ENCODE assay signal across 1 cellular context in the genomic region with DNA sequence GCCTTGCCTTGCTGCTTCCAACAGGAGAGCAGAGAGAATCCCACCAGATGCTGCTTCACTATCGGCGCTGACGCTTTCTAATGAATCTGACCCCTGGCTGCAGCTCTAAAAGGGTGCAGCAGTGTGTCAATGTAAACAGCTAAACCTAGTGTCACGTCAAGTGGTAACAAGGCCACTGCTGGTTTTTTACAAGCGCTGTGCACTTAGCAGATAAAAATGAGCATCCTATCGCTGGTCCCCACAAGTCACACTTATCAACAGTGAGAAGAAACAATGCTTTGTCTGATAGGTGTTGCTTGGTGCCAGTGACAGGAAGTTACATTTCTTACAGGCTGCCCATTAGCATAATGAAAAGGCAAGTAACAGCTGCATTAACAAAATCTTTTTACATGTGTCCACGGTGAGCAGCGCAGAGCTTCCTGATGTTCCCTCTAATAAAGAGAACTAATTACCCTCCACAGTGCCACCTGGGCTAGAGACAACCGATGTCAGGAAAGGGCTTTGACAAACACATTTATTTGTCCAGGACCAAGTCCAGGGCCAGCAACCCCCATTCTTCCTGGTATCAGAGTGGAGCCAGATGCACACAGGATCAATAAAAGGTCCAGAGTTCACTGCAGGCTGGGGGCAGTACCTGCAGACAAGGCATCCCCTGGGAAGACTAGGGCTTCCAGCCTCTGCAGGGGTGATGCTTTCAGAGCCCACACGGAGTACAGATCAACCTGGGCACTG.
TF ChIP-seq lines count a peak whose summit lies in the region.

No MANE protein-coding gene starts in this region.

TF ChIP-seq in HEK293, 187 proteins besides CTCF, POLR2A, EP300 and RAD21 (continued from another document):
- TF ChIP-seq, protein P1, sequence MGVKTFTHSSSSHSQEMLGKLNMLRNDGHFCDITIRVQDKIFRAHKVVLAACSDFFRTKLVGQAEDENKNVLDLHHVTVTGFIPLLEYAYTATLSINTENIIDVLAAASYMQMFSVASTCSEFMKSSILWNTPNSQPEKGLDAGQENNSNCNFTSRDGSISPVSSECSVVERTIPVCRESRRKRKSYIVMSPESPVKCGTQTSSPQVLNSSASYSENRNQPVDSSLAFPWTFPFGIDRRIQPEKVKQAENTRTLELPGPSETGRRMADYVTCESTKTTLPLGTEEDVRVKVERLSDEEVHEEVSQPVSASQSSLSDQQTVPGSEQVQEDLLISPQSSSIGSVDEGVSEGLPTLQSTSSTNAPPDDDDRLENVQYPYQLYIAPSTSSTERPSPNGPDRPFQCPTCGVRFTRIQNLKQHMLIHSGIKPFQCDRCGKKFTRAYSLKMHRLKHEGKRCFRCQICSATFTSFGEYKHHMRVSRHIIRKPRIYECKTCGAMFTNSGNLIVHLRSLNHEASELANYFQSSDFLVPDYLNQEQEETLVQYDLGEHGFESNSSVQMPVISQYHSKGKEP (tag by site-specific recombination; IDR thresholded peaks at IDR 0.05): peak; percentile 45; the same call in 1 of the 2 replicates
- TF ChIP-seq, protein P2, sequence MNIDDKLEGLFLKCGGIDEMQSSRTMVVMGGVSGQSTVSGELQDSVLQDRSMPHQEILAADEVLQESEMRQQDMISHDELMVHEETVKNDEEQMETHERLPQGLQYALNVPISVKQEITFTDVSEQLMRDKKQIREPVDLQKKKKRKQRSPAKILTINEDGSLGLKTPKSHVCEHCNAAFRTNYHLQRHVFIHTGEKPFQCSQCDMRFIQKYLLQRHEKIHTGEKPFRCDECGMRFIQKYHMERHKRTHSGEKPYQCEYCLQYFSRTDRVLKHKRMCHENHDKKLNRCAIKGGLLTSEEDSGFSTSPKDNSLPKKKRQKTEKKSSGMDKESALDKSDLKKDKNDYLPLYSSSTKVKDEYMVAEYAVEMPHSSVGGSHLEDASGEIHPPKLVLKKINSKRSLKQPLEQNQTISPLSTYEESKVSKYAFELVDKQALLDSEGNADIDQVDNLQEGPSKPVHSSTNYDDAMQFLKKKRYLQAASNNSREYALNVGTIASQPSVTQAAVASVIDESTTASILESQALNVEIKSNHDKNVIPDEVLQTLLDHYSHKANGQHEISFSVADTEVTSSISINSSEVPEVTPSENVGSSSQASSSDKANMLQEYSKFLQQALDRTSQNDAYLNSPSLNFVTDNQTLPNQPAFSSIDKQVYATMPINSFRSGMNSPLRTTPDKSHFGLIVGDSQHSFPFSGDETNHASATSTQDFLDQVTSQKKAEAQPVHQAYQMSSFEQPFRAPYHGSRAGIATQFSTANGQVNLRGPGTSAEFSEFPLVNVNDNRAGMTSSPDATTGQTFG (tag by site-specific recombination; IDR thresholded peaks at IDR 0.05; ENCODE audit: borderline replicate concordance): no peak
- peak; percentile 60 for TF ChIP-seq ZIC2 (tag by site-specific recombination; IDR thresholded peaks at IDR 0.05)
- TF ChIP-seq EGR2 (tag by site-specific recombination; IDR thresholded peaks at IDR 0.05; ENCODE audit: low read depth): no peak
- no peak for TF ChIP-seq ZNF354C (tag by site-specific recombination; IDR thresholded peaks at IDR 0.05; ENCODE audit: borderline replicate concordance, low read depth)
- TF ChIP-seq ZNF555 (tag by site-specific recombination; conservative IDR thresholded peaks at IDR 0.05): no peak
- TF ChIP-seq KLF9 (tag by site-specific recombination; IDR thresholded peaks at IDR 0.05; ENCODE audit: low read depth): no peak
- TF ChIP-seq ZFP37 (tag by site-specific recombination; IDR thresholded peaks at IDR 0.05): no peak
- no peak for TF ChIP-seq ZBTB7A (tag by site-specific recombination; IDR thresholded peaks at IDR 0.05; ENCODE audit: low read depth)
- no peak for TF ChIP-seq MEIS1 (CRISPR knock-in tag; IDR thresholded peaks at IDR 0.05; ENCODE audit: borderline replicate concordance)
- TF ChIP-seq ZNF433 (tag by site-specific recombination; IDR thresholded peaks at IDR 0.05; ENCODE audit: low read depth): no peak
- no peak for TF ChIP-seq ZXDB (tag by site-specific recombination; IDR thresholded peaks at IDR 0.05)
- no peak for TF ChIP-seq ZNF248 (tag by site-specific recombination; IDR thresholded peaks at IDR 0.05)
- TF ChIP-seq GLI2 (tag by site-specific recombination; IDR thresholded peaks at IDR 0.05; ENCODE audit: borderline replicate concordance, low read depth): no peak
- TF ChIP-seq SCRT2 (tag by site-specific recombination; IDR thresholded peaks at IDR 0.05): no peak
- no peak for TF ChIP-seq ZNF239 (tag by site-specific recombination; IDR thresholded peaks at IDR 0.05)
- TF ChIP-seq TRIM28 (IDR thresholded peaks at IDR 0.05; ENCODE audit: borderline replicate concordance, low read length): peak; percentile 66; the same call in 1 of the 2 replicates
- TF ChIP-seq ZNF549 (tag by site-specific recombination; IDR thresholded peaks at IDR 0.05): no peak
- TF ChIP-seq, protein P3, sequence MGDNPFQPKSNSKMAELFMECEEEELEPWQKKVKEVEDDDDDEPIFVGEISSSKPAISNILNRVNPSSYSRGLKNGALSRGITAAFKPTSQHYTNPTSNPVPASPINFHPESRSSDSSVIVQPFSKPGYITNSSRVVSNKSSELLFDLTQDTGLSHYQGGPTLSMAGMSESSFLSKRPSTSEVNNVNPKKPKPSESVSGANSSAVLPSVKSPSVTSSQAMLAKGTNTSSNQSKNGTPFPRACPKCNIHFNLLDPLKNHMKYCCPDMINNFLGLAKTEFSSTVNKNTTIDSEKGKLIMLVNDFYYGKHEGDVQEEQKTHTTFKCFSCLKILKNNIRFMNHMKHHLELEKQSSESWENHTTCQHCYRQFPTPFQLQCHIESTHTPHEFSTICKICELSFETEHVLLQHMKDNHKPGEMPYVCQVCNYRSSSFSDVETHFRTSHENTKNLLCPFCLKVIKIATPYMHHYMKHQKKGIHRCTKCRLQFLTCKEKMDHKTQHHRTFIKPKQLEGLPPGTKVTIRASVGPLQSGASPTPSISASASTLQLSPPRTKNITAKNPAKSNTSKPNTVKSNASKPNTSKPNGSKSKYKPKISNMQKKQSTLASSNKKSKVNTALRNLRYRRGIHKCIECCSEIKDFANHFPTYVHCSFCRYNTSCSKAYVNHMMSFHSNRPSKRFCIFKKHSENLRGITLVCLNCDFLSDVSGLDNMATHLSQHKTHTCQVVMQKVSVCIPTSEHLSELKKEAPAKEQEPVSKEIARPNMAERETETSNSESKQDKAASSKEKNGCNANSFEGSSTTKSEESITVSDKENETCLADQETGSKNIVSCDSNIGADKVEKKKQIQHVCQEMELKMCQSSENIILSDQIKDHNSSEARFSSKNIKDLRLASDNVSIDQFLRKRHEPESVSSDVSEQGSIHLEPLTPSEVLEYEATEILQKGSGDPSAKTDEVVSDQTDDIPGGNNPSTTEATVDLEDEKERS (tag by site-specific recombination; IDR thresholded peaks at IDR 0.05): no peak
- no peak for TF ChIP-seq ZNF510 (tag by site-specific recombination; IDR thresholded peaks at IDR 0.05; ENCODE audit: insufficient replicate concordance)
- TF ChIP-seq FEZF1 (tag by site-specific recombination; IDR thresholded peaks at IDR 0.05): peak; percentile 96
- TF ChIP-seq GLIS1 (tag by site-specific recombination; IDR thresholded peaks at IDR 0.05): peak; percentile 52
- TF ChIP-seq KLF10 (tag by site-specific recombination; IDR thresholded peaks at IDR 0.05): no peak
- TF ChIP-seq ZNF747 (tag by site-specific recombination; IDR thresholded peaks at IDR 0.05): no peak
- TF ChIP-seq SP3 (tag by site-specific recombination; IDR thresholded peaks at IDR 0.05): no peak
- no peak for TF ChIP-seq ZNF16 (tag by site-specific recombination; IDR thresholded peaks at IDR 0.05; ENCODE audit: low read depth)
- TF ChIP-seq ZNF426 (tag by site-specific recombination; IDR thresholded peaks at IDR 0.05): no peak
- TF ChIP-seq ZFP3 (tag by site-specific recombination; IDR thresholded peaks at IDR 0.05; ENCODE audit: low read depth): no peak
- no peak for TF ChIP-seq ZNF544 (tag by site-specific recombination; IDR thresholded peaks at IDR 0.05)
- TF ChIP-seq, protein P4, sequence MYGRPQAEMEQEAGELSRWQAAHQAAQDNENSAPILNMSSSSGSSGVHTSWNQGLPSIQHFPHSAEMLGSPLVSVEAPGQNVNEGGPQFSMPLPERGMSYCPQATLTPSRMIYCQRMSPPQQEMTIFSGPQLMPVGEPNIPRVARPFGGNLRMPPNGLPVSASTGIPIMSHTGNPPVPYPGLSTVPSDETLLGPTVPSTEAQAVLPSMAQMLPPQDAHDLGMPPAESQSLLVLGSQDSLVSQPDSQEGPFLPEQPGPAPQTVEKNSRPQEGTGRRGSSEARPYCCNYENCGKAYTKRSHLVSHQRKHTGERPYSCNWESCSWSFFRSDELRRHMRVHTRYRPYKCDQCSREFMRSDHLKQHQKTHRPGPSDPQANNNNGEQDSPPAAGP (tag by site-specific recombination; IDR thresholded peaks at IDR 0.05): no peak
- TF ChIP-seq ZNF670 (tag by site-specific recombination; IDR thresholded peaks at IDR 0.05; ENCODE audit: low read depth): no peak
- TF ChIP-seq ZNF837 (tag by site-specific recombination; IDR thresholded peaks at IDR 0.05): no peak
- TF ChIP-seq GLI4 (tag by site-specific recombination; IDR thresholded peaks at IDR 0.05): no peak
- TF ChIP-seq, protein P5, sequence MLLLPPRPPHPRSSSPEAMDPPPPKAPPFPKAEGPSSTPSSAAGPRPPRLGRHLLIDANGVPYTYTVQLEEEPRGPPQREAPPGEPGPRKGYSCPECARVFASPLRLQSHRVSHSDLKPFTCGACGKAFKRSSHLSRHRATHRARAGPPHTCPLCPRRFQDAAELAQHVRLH (tag by site-specific recombination; IDR thresholded peaks at IDR 0.05): no peak
- TF ChIP-seq ZNF112 (tag by site-specific recombination; IDR thresholded peaks at IDR 0.05): no peak
- no peak for TF ChIP-seq YY2 (tag by site-specific recombination; IDR thresholded peaks at IDR 0.05)
- TF ChIP-seq, protein P6, sequence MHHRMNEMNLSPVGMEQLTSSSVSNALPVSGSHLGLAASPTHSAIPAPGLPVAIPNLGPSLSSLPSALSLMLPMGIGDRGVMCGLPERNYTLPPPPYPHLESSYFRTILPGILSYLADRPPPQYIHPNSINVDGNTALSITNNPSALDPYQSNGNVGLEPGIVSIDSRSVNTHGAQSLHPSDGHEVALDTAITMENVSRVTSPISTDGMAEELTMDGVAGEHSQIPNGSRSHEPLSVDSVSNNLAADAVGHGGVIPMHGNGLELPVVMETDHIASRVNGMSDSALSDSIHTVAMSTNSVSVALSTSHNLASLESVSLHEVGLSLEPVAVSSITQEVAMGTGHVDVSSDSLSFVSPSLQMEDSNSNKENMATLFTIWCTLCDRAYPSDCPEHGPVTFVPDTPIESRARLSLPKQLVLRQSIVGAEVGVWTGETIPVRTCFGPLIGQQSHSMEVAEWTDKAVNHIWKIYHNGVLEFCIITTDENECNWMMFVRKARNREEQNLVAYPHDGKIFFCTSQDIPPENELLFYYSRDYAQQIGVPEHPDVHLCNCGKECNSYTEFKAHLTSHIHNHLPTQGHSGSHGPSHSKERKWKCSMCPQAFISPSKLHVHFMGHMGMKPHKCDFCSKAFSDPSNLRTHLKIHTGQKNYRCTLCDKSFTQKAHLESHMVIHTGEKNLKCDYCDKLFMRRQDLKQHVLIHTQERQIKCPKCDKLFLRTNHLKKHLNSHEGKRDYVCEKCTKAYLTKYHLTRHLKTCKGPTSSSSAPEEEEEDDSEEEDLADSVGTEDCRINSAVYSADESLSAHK (tag by site-specific recombination; IDR thresholded peaks at IDR 0.05): no peak
- TF ChIP-seq ZSCAN30 (tag by site-specific recombination; IDR thresholded peaks at IDR 0.05): no peak
- TF ChIP-seq, protein P7, sequence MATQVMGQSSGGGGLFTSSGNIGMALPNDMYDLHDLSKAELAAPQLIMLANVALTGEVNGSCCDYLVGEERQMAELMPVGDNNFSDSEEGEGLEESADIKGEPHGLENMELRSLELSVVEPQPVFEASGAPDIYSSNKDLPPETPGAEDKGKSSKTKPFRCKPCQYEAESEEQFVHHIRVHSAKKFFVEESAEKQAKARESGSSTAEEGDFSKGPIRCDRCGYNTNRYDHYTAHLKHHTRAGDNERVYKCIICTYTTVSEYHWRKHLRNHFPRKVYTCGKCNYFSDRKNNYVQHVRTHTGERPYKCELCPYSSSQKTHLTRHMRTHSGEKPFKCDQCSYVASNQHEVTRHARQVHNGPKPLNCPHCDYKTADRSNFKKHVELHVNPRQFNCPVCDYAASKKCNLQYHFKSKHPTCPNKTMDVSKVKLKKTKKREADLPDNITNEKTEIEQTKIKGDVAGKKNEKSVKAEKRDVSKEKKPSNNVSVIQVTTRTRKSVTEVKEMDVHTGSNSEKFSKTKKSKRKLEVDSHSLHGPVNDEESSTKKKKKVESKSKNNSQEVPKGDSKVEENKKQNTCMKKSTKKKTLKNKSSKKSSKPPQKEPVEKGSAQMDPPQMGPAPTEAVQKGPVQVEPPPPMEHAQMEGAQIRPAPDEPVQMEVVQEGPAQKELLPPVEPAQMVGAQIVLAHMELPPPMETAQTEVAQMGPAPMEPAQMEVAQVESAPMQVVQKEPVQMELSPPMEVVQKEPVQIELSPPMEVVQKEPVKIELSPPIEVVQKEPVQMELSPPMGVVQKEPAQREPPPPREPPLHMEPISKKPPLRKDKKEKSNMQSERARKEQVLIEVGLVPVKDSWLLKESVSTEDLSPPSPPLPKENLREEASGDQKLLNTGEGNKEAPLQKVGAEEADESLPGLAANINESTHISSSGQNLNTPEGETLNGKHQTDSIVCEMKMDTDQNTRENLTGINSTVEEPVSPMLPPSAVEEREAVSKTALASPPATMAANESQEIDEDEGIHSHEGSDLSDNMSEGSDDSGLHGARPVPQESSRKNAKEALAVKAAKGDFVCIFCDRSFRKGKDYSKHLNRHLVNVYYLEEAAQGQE (tag by site-specific recombination; IDR thresholded peaks at IDR 0.05): no peak
